In genomic region chr13:105377452-105377851, GRCh38 we compare ENCODE assay signal across 18 cellular contexts.
DNase-seq lines count a peak whose midpoint lies in the region; ATAC-seq and TF ChIP-seq lines count a peak whose summit lies in the region.
"Had no signal": no experiment of that assay in that cellular context is flagged by ENCODE, and none has a peak within 500 bp of the region (broad histone marks: within the 10 kb centered on the region; RNA-seq: fewer than 3 reads in every experiment).

No MANE protein-coding gene starts in this region.

- no peak for TF ChIP-seq RAD21 in Ishikawa (IDR thresholded peaks at IDR 0.05; ENCODE audit: low read depth)

- intact Hi-C loops in head of caudate nucleus (cut with DNase I), result no loop called here

- ATAC-seq in GM21529 (IDR thresholded peaks at IDR 0.05; ENCODE audit: unreplicated experiment), result no peak
- ATAC-seq: CD8-positive, alpha-beta T cell had no signal

- DNase-seq in caudate nucleus (lab: John Stamatoyannopoulos, UW), result peak in 42 of 61 donors; percentile 1 to 89 (median 20)
- DNase-seq in head of caudate nucleus, result peak in 41 of 42 donors; percentile 12 to 88 (median 56)
- peak; percentile 65 for DNase-seq in putamen (ENCODE audit: low spot score)
- no peak for DNase-seq in Kasumi-1 (lab: John Stamatoyannopoulos, UW)
- DNase-seq in NCI-H1092 treated with DMSO at 0.1 percent for 48 hours (lab: John Stamatoyannopoulos, UW), result no peak
- no peak for DNase-seq in NCI-H2227 treated with DMSO at 0.1 percent for 48 hours (lab: John Stamatoyannopoulos, UW)
- DNase-seq: Caco-2; CD4-positive, CD25-positive, alpha-beta regulatory T cell; DMS153; DND-41; GOT3; HFFc6 had no signal

- H3K27ac ChIP-seq in caudate nucleus (ENCODE audit: low read depth, low read length), result no peak overlapping the region
- H3K27ac ChIP-seq: 22Rv1, BLaER1, C4-2B had no signal

- TF ChIP-seq EP300 in Ishikawa (IDR thresholded peaks at IDR 0.05; ENCODE audit: borderline replicate concordance), result no peak

TF ChIP-seq in Ishikawa, 13 proteins besides CTCF, POLR2A, EP300 and RAD21:
- TF ChIP-seq MAX (IDR thresholded peaks at IDR 0.05), result peak; percentile 46
- TF ChIP-seq EGR1 (IDR thresholded peaks at IDR 0.05), result 0 out of 2 replicates have a peak, but pooled peaks have one; percentile 11
- TF ChIP-seq REST (IDR thresholded peaks at IDR 0.05; ENCODE audit: low read depth), result no peak
- peak; percentile 25; the same call in 1 of the 2 replicates for TF ChIP-seq NFIC (IDR thresholded peaks at IDR 0.05)

Comparison
In these comparisons a context has a peak if more than half of its experiments do, and no peak if none do; other contexts are left out.
1. DNase-seq: peak in caudate nucleus (42 of 61), head of caudate nucleus (41 of 42) and putamen (single experiment); none in Kasumi-1 (0 of 2), NCI-H1092 treated with DMSO at 0.1 percent for 48 hours (single experiment) and NCI-H2227 treated with DMSO at 0.1 percent for 48 hours (single experiment).